In genomic region chr10:14163374-14164125, GRCh38 we compare ENCODE assay signal across 22 cellular contexts.
A peak's percentile ranks its signal among the peaks of the same experiment; 100 is the strongest.
DNase-seq lines count a peak whose midpoint lies in the region; ATAC-seq, FAIRE-seq and TF ChIP-seq lines count a peak whose summit lies in the region.
"Had no signal": no experiment of that assay in that cellular context is flagged by ENCODE, and none has a peak within 500 bp of the region (broad histone marks: within the 10 kb centered on the region; RNA-seq: fewer than 3 reads in every experiment).

No MANE protein-coding gene starts in this region.

- H3K27me3 ChIP-seq in endothelial cell of umbilical vein (ENCODE audit: control insufficient read depth in 2 of 2, insufficient read depth in 2 of 2, low read length in 2 of 2) (peaks cover 26 to 31% of the 10 kb centered on the region in 2 experiments), neural progenitor cell (no peaks in the 10 kb centered on the region), vagina (no peaks in the 10 kb centered on the region)
- H3K27me3 ChIP-seq: upper lobe of left lung had no signal

- BruUV-seq in endothelial cell of umbilical vein (replicated peaks; lab: Mats Ljungman, UMichigan): no TSS peak

- ATAC-seq in GM18868 (IDR thresholded peaks at IDR 0.05; ENCODE audit: unreplicated experiment): no peak
- ATAC-seq: natural killer cell, SK-N-SH treated with all-trans-retinoic acid at 6 μM for 48 hours had no signal

- H3K9me3 ChIP-seq in endothelial cell of umbilical vein (replicated peaks; ENCODE audit: control insufficient read depth, insufficient read depth, low read length) (no peaks in the 10 kb centered on the region), neural progenitor cell (ENCODE audit: low read depth) (no peaks in the 10 kb centered on the region), vagina (no peaks in the 10 kb centered on the region)
- H3K9me3 ChIP-seq: esophagus squamous epithelium, upper lobe of left lung had no signal

- H3K4me3 ChIP-seq in endothelial cell of umbilical vein (replicated peaks in 1 of 3; ENCODE audit: insufficient read depth in 1 of 3, low read depth in 1 of 3, low read length in 3 of 3) (no peak overlapping the region), neural progenitor cell (no peak overlapping the region), vagina (no peak overlapping the region)
- H3K4me3 ChIP-seq: upper lobe of left lung had no signal

- intact Hi-C loops in endothelial cell of umbilical vein (cut with micrococcal nuclease) (loop anchor here (5.0 kb wide), 1 partner anchor 51 kb away; no protein-coding TSS in a partner anchor), vagina (cut with DNase I) (no loop called here)

- no peak overlapping the region for H2AFZ ChIP-seq in endothelial cell of umbilical vein (ENCODE audit: low read depth, low read length)
- peak overlapping the region; percentile 86 for H2AFZ ChIP-seq in neural progenitor cell (replicated peaks)

- no peaks in the 10 kb centered on the region for H3K36me3 ChIP-seq in endothelial cell of umbilical vein (ENCODE audit: control insufficient read depth in 2 of 2, extremely low read depth in 1 of 2, insufficient read depth in 2 of 2, low read length in 2 of 2)
- H3K36me3 ChIP-seq in neural progenitor cell: no peaks in the 10 kb centered on the region
- no peaks in the 10 kb centered on the region for H3K36me3 ChIP-seq in vagina
- H3K36me3 ChIP-seq: esophagus squamous epithelium, upper lobe of left lung had no signal

- H3K4me2 ChIP-seq in endothelial cell of umbilical vein (ENCODE audit: insufficient read depth, low read length) (no peak overlapping the region), neural progenitor cell (peak overlapping the region; percentile 51)

- H3K79me2 ChIP-seq in endothelial cell of umbilical vein (ENCODE audit: control insufficient read depth, insufficient read depth, low read length) (no peaks in the 10 kb centered on the region), neural progenitor cell (ENCODE audit: low read depth) (no peaks in the 10 kb centered on the region)

- H3K9me1 ChIP-seq in endothelial cell of umbilical vein (replicated peaks; ENCODE audit: control insufficient read depth, extremely low read depth, insufficient read depth, low read length): no peaks in the 10 kb centered on the region

- CTCF ChIA-PET in endothelial cell of umbilical vein (lab: Charles Lee): no interaction called here

- H3K27ac ChIP-seq in C4-2B (peak overlapping the region; percentile 46), endothelial cell of umbilical vein (ENCODE audit: insufficient read depth, low read depth, low read length) (no peak overlapping the region), neural progenitor cell (no peak overlapping the region), vagina (no peak overlapping the region)
- H3K27ac ChIP-seq: esophagus squamous epithelium, upper lobe of left lung had no signal

- TF ChIP-seq CTCF in C4-2B (conservative IDR thresholded peaks at IDR 0.05) (no peak), endothelial cell of umbilical vein (IDR thresholded peaks at IDR 0.05; ENCODE audit: extremely low read depth in 1 of 2, insufficient read depth in 1 of 2, low read depth in 1 of 2, low read length in 2 of 2) (no peak), neural progenitor cell (IDR thresholded peaks at IDR 0.05) (no peak), vagina (IDR thresholded peaks at IDR 0.05) (no peak)

- dilution Hi-C loops in endothelial cell of umbilical vein (cut with MboI; ENCODE audit: extremely low pct_ligation_motif_present, low sequenced_read_pairs): no loop called here

- H3F3A ChIP-seq in neural progenitor cell (ENCODE audit: low read depth): no peaks in the 10 kb centered on the region

- H4K20me1 ChIP-seq in endothelial cell of umbilical vein (replicated peaks; ENCODE audit: control insufficient read depth, extremely low read depth, insufficient read depth, low read length) (no peaks in the 10 kb centered on the region), neural progenitor cell (ENCODE audit: low read depth) (no peaks in the 10 kb centered on the region)

- H3K4me1 ChIP-seq in endothelial cell of umbilical vein (ENCODE audit: control insufficient read depth, extremely low read depth, insufficient read depth, low read length) (no peaks in the 10 kb centered on the region), neural progenitor cell (peaks cover 18% of the 10 kb centered on the region), vagina (no peaks in the 10 kb centered on the region)
- H3K4me1 ChIP-seq: upper lobe of left lung had no signal

- H3K9ac ChIP-seq in endothelial cell of umbilical vein (replicated peaks; ENCODE audit: extremely low read depth, insufficient read depth, low read length) (no peak overlapping the region), neural progenitor cell (no peak overlapping the region)

- H3K27ac Mint-ChIP-seq in neural progenitor cell: peak overlapping the region; percentile 16
- H3K27ac Mint-ChIP-seq: memory B cell, natural killer cell had no signal

- no peaks in the 10 kb centered on the region for H3K9me3 Mint-ChIP-seq in neural progenitor cell
- H3K9me3 Mint-ChIP-seq: memory B cell, natural killer cell had no signal

- DNase-seq in NCI-H526 (lab: John Stamatoyannopoulos, UW): peak; percentile 56 to 68
- DNase-seq in endothelial cell of umbilical vein (ENCODE audit: low read depth, low spot score): peak; percentile 6
- peak; percentile 31 for DNase-seq in neural progenitor cell (ENCODE audit: low spot score)
- DNase-seq in vagina (ENCODE audit: extremely low spot score in 2 of 2): no peak
- no peak for DNase-seq in mesenteric fat pad (ENCODE audit: low spot score)
- no peak for DNase-seq in NOMO-1 treated with dmso at 0.1 percent for 144 hours (lab: John Stamatoyannopoulos, UW; ENCODE audit: unreplicated experiment)
- DNase-seq: activated effector memory CD4-positive, alpha-beta T cell treated with Interleukin-2 at 50 U/mL for 16 hours; DMS153; esophagus squamous epithelium; islet precursor cell; natural killer cell; NCI-H2029; NCI-H510A; stimulated activated naive CD4-positive, alpha-beta T cell; T1000 had no signal

- TF ChIP-seq POLR2A in endothelial cell of umbilical vein (IDR thresholded peaks at IDR 0.05; ENCODE audit: low read depth, low read length) (no peak), vagina (IDR thresholded peaks at IDR 0.05) (no peak)

- H3K36me3 Mint-ChIP-seq in neural progenitor cell: peaks cover 4% of the 10 kb centered on the region
- H3K36me3 Mint-ChIP-seq: CD14-positive monocyte, memory B cell, natural killer cell had no signal

- H3K4me3 Mint-ChIP-seq in neural progenitor cell: no peak overlapping the region
- H3K4me3 Mint-ChIP-seq: memory B cell, natural killer cell had no signal

- H3K27me3 Mint-ChIP-seq in neural progenitor cell (ENCODE audit: insufficient read depth, low read depth): no peaks in the 10 kb centered on the region

- peaks cover 19% of the 10 kb centered on the region for H3K4me1 Mint-ChIP-seq in neural progenitor cell
- H3K4me1 Mint-ChIP-seq: CD14-positive monocyte, memory B cell, natural killer cell had no signal

- POLR2A ChIA-PET in endothelial cell of umbilical vein (lab: Charles Lee): no interaction called here

- FAIRE-seq in endothelial cell of umbilical vein (lab: Jason Lieb, UNC): no peak
- FAIRE-seq: RCC 7860 had no signal

TF ChIP-seq in endothelial cell of umbilical vein, 7 proteins besides CTCF, POLR2A, EP300 and RAD21:
- TF ChIP-seq MYC (IDR thresholded peaks at IDR 0.05; ENCODE audit: low read depth, low read length) (no peak), GATA2 (IDR thresholded peaks at IDR 0.05; ENCODE audit: insufficient read depth, insufficient read length, low read depth, low read length) (no peak), FOS (IDR thresholded peaks at IDR 0.05; ENCODE audit: borderline replicate concordance, insufficient read depth, low read length) (no peak), EZH2 (IDR thresholded peaks at IDR 0.05; ENCODE audit: borderline replicate concordance, low read depth, low read length, severe bottlenecking) (no peak), POLR2AphosphoS5 (IDR thresholded peaks at IDR 0.05; ENCODE audit: insufficient read depth, low read depth, low read length) (no peak), JUN (IDR thresholded peaks at IDR 0.05; ENCODE audit: borderline replicate concordance, insufficient read depth, insufficient read length, low read depth) (no peak), MAX (IDR thresholded peaks at IDR 0.05; ENCODE audit: insufficient read depth, insufficient read length) (no peak)
TF ChIP-seq in endothelial cell of umbilical vein: peak in this region for 0.

Comparison
In these comparisons a context has a peak if more than half of its experiments do, and no peak if none do; other contexts are left out.
1. DNase-seq: peak in NCI-H526 (2 of 2), endothelial cell of umbilical vein (single experiment) and neural progenitor cell (single experiment); none in vagina (0 of 2), mesenteric fat pad (single experiment) and NOMO-1 treated with dmso at 0.1 percent for 144 hours (single experiment).